In genomic region chr4:83010111-83010521, GRCh38 we compare ENCODE assay signal across 8 cellular contexts. TPM values are rescaled to one million over a fixed set of nuclear protein-coding genes. Genes with fewer than 3 reads are reported as not detected.
DNase-seq lines count a peak whose midpoint lies in the region; ATAC-seq and TF ChIP-seq lines count a peak whose summit lies in the region.

No MANE protein-coding gene starts in this region.

- H3K4me1 Mint-ChIP-seq in stimulated activated memory B cell treated with anti-CD40 and anti-IgM and Interleukin-4, amounts not matched to agents 10 μg/mL and 1 μg/mL and 100 μg/mL, for 72 hours: peaks cover 52% of the 10 kb centered on the region

- peak overlapping the region; percentile 91 for H3K4me2 ChIP-seq in Karpas-422 (ENCODE audit: low read depth, low read length, poor library complexity, severe bottlenecking)

- H3K9ac ChIP-seq in Karpas-422 (ENCODE audit: low read length): peak overlapping the region; percentile 78

- no peak overlapping the region for H2AFZ ChIP-seq in Karpas-422 (ENCODE audit: low read length)

- H3K4me3 ChIP-seq in Karpas-422 (ENCODE audit: low read length) (peak overlapping the region; percentile 71), adrenal gland (peak overlapping the region; percentile 66 to 78 (median 71)), iPS-18c (ENCODE audit: insufficient read depth, low read depth, low read length) (peak overlapping the region; percentile 80)

- TF ChIP-seq CTCF in adrenal gland (IDR thresholded peaks at IDR 0.05): no peak

- no peaks in the 10 kb centered on the region for H3K9me2 ChIP-seq in Karpas-422 (replicated peaks; ENCODE audit: insufficient read depth, low read length)

- H3K27ac ChIP-seq in Karpas-422 (ENCODE audit: low read length): peak overlapping the region; percentile 69
- peak overlapping the region; percentile 76 to 89 (median 88) for H3K27ac ChIP-seq in adrenal gland

- no peaks in the 10 kb centered on the region for H3K36me3 ChIP-seq in Karpas-422 (ENCODE audit: insufficient read depth, low read length)
- H3K36me3 ChIP-seq in adrenal gland (replicated peaks in 1 of 2): no peaks in the 10 kb centered on the region

- H3K27ac Mint-ChIP-seq in stimulated activated memory B cell treated with anti-CD40 and anti-IgM and Interleukin-4, amounts not matched to agents 10 μg/mL and 1 μg/mL and 100 μg/mL, for 72 hours: peak overlapping the region; percentile 100

- no peak for ATAC-seq in stimulated activated memory B cell treated with anti-CD40 and anti-IgM and Interleukin-4, amounts not matched to agents 10 μg/mL and 1 μg/mL and 100 μg/mL, for 72 hours
- ATAC-seq in HG03521 (IDR thresholded peaks at IDR 0.05; ENCODE audit: unreplicated experiment): no peak

- no peaks in the 10 kb centered on the region for H4K20me1 ChIP-seq in Karpas-422 (ENCODE audit: insufficient read depth, low read depth, low read length)

- H3K36me3 Mint-ChIP-seq in stimulated activated memory B cell treated with anti-CD40 and anti-IgM and Interleukin-4, amounts not matched to agents 10 μg/mL and 1 μg/mL and 100 μg/mL, for 72 hours: no peaks in the 10 kb centered on the region

- H3K27me3 ChIP-seq in Karpas-422 (ENCODE audit: low read length) (no peaks in the 10 kb centered on the region), adrenal gland (no peaks in the 10 kb centered on the region)

- peaks cover 63% of the 10 kb centered on the region for H3K79me2 ChIP-seq in Karpas-422 (ENCODE audit: low read length)

- no peak for TF ChIP-seq POLR2A in adrenal gland (IDR thresholded peaks at IDR 0.05)

- WGBS in adrenal gland, 4 donors: 0 to 1% (median 1%) methylated on average over 3 to 14 of the region's 14 CpGs

- DNase-seq in Daoy (ENCODE audit: low read depth) (peak; percentile 2), Karpas-422 (peak; percentile 46), adrenal gland (peak in 1 of 7 donors; percentile 8), NCI-H1930 (lab: John Stamatoyannopoulos, UW) (no peak), NCI-H2196 treated with DMSO at 0.1 percent for 48 hours (lab: John Stamatoyannopoulos, UW; ENCODE audit: unreplicated experiment) (no peak)

- H3K4me1 ChIP-seq in Karpas-422 (ENCODE audit: low read length) (peaks cover 28% of the 10 kb centered on the region), adrenal gland (replicated peaks in 1 of 2) (peaks cover 4 to 31% of the 10 kb centered on the region in 2 donors)

- H3K4me3 Mint-ChIP-seq in stimulated activated memory B cell treated with anti-CD40 and anti-IgM and Interleukin-4, amounts not matched to agents 10 μg/mL and 1 μg/mL and 100 μg/mL, for 72 hours: peak overlapping the region; percentile 98

- no peaks in the 10 kb centered on the region for H3K27me3 Mint-ChIP-seq in stimulated activated memory B cell treated with anti-CD40 and anti-IgM and Interleukin-4, amounts not matched to agents 10 μg/mL and 1 μg/mL and 100 μg/mL, for 72 hours

- intact Hi-C loops in adrenal gland (cut with DNase I): no loop called here

- no peaks in the 10 kb centered on the region for H3K9me3 Mint-ChIP-seq in stimulated activated memory B cell treated with anti-CD40 and anti-IgM and Interleukin-4, amounts not matched to agents 10 μg/mL and 1 μg/mL and 100 μg/mL, for 72 hours

- H3K9me3 ChIP-seq in Karpas-422 (ENCODE audit: low read length) (no peaks in the 10 kb centered on the region), adrenal gland (replicated peaks in 1 of 3) (no peaks in the 10 kb centered on the region), iPS-18c (ENCODE audit: control insufficient read depth, insufficient read depth, low read length) (no peaks in the 10 kb centered on the region)

RNA-seq across cellular contexts. Expression of gene LIN54, which starts 0.5 kb away (rescaled TPM):
- 12.7 and 15.3 TPM in 2 replicates for total RNA-seq in Daoy (2014; rRNA removed; shearing (Covaris generic))
- 5.6 and 10.6 TPM in 2 replicates for total RNA-seq in Karpas-422 (2014; rRNA removed; shearing (Covaris generic); ENCODE audit: low replicate concordance)
- 10 to 100 TPM in 4 of 8 donors, 1 to 10 TPM in 4; 6.8 to 12.7 (median 9.8) TPM for total RNA-seq in adrenal gland
- polyA plus RNA-seq in adrenal gland: 10 to 100 TPM in 1 of 3 donors, 1 to 10 TPM in 2; 1.4 to 11.0 (median 2.0) TPM

RNA-seq across cellular contexts. Expression of gene COPS4, which starts 24.9 kb away (rescaled TPM):
- 45.4 and 62.9 TPM in 2 replicates for total RNA-seq in Daoy (2014; rRNA removed; shearing (Covaris generic))
- total RNA-seq in Karpas-422 (2014; rRNA removed; shearing (Covaris generic); ENCODE audit: low replicate concordance): 37.6 and 42.7 TPM in 2 replicates
- 10 to 100 TPM; 36.5 to 67.4 (median 45.5) TPM for total RNA-seq in adrenal gland
- polyA plus RNA-seq in adrenal gland: 100 to 1,000 TPM in 1 of 3 donors, 10 to 100 TPM in 2; 13.4 to 110 (median 18.4) TPM

Comparison
In these comparisons a context has a peak if more than half of its experiments do, and no peak if none do; other contexts are left out.
1. DNase-seq: peak in Daoy (single experiment) and Karpas-422 (single experiment); none in NCI-H1930 (0 of 2) and NCI-H2196 treated with DMSO at 0.1 percent for 48 hours (single experiment).
2. Peak in every context shown above with its lines, with median percentiles within 50 percentile points of each other: H3K4me3 ChIP-seq.